In the genomic region with DNA sequence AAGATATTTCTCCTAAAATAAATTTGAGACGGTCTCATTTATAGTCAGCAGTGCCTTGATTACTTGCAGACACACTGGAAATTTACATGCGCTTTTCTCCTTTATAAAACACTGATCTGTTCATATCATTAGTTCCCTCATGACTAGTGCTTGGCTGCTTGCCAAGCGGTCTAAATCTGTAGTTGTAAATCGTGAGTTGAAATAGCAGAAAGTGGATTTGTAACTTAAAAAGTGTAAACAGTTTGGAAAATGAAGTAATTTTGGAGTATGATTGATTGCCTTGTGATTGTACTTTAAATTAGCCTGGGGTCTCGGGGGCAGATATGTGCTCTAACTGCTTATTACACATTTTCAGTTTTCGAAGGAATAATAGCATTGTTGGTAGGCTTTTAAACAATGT, we compare ENCODE assay signal across 9 cellular contexts.
DNase-seq lines count a peak whose midpoint lies in the region; ATAC-seq and TF ChIP-seq lines count a peak whose summit lies in the region.
"Had no signal": no experiment of that assay in that cellular context is flagged by ENCODE, and none has a peak within 500 bp of the region (broad histone marks: within the 10 kb centered on the region; RNA-seq: fewer than 3 reads in every experiment).

No MANE protein-coding gene starts in this region.

- H3K9ac ChIP-seq in SK-N-MC (ENCODE audit: insufficient read length) (peak overlapping the region; percentile 53), subcutaneous abdominal adipose tissue (ENCODE audit: low read length in 5 of 5) (peak overlapping the region in 3 of 5 donors; percentile 39 to 52 (median 44))
- H3K9ac ChIP-seq: parathyroid adenoma had no signal

- POLR2A ChIA-PET in activated CD4-positive, alpha-beta T cell treated with anti-CD3 and anti-CD28 coated beads for 36 hours (lab: Charles Lee) = no interaction called here

- H3K27me3 ChIP-seq in heart right ventricle (no peaks in the 10 kb centered on the region), subcutaneous abdominal adipose tissue (ENCODE audit: control insufficient read depth in 5 of 5, insufficient read depth in 4 of 5, low read length in 5 of 5) (no peaks in the 10 kb centered on the region)

- no peaks in the 10 kb centered on the region for H3K27me3 Mint-ChIP-seq in activated CD4-positive, alpha-beta T cell treated with anti-CD3 and anti-CD28 coated beads for 36 hours

- no peak for TF ChIP-seq CTCF in heart right ventricle (IDR thresholded peaks at IDR 0.05)

- H3K9me3 ChIP-seq in SK-N-MC (ENCODE audit: low read depth, low read length) (no peaks in the 10 kb centered on the region), heart right ventricle (peaks cover 0 to 10% (median 0%) of the 10 kb centered on the region in 11 donors), subcutaneous abdominal adipose tissue (ENCODE audit: control insufficient read depth in 5 of 5, low read length in 5 of 5) (no peaks in the 10 kb centered on the region)

- H3K27ac Mint-ChIP-seq in activated CD4-positive, alpha-beta T cell treated with anti-CD3 and anti-CD28 coated beads for 36 hours = peak overlapping the region; percentile 47

- DNase-seq in activated CD4-positive, alpha-beta T cell treated with anti-CD3 and anti-CD28 coated beads for 36 hours = peak; percentile 60
- DNase-seq in activated CD4-positive, alpha-beta T cell treated with anti-CD3 and anti-CD28 coated beads, Interleukin-2, amount 50 U/mL, for 48 hours = no peak
- no peak for DNase-seq in SK-N-MC (ENCODE audit: low read depth, low spot score)
- DNase-seq in heart right ventricle = peak; percentile 33 to 72
- DNase-seq in OCI-M2 (lab: John Stamatoyannopoulos, UW; ENCODE audit: unreplicated experiment) = no peak

- intact Hi-C loops in activated CD4-positive, alpha-beta T cell treated with anti-CD3 and anti-CD28 coated beads for 36 hours (cut with DNase I, micrococcal nuclease) = no loop called here
- intact Hi-C loops in heart right ventricle (cut with DNase I) = loop anchor here in 2 of 10 donors (5.0 kb wide), 1 partner anchor 72 kb away; the partner anchor contains the start of gene ARID5B (in 2 of the 2)

- H3K36me3 ChIP-seq in SK-N-MC (ENCODE audit: insufficient read depth, low read length) (no peaks in the 10 kb centered on the region), heart right ventricle (no peaks in the 10 kb centered on the region), subcutaneous abdominal adipose tissue (ENCODE audit: control insufficient read depth in 5 of 5, insufficient read depth in 5 of 5, low read length in 5 of 5) (no peaks in the 10 kb centered on the region)

- H3K9me3 Mint-ChIP-seq in activated CD4-positive, alpha-beta T cell treated with anti-CD3 and anti-CD28 coated beads for 36 hours (ENCODE audit: low read depth) = peaks cover 8% of the 10 kb centered on the region

- H3K4me3 ChIP-seq in SK-N-MC (peak overlapping the region; percentile 70), heart right ventricle (peak overlapping the region in 1 of 10 donors; percentile 1), subcutaneous abdominal adipose tissue (ENCODE audit: low read depth in 1 of 5, low read length in 5 of 5) (peak overlapping the region in 3 of 5 donors; percentile 13 to 33 (median 29))

- H3K27ac ChIP-seq in SK-N-MC (peak overlapping the region; percentile 96), heart right ventricle (peak overlapping the region in 9 of 10 donors; percentile 43 to 73 (median 59)), subcutaneous abdominal adipose tissue (ENCODE audit: low read depth, low read length) (peak overlapping the region; percentile 49)
- H3K27ac ChIP-seq: parathyroid adenoma had no signal

- H3K4me3 Mint-ChIP-seq in activated CD4-positive, alpha-beta T cell treated with anti-CD3 and anti-CD28 coated beads for 36 hours = no peak overlapping the region

- H3K4me1 ChIP-seq in heart right ventricle (peaks cover 9 to 71% (median 50%) of the 10 kb centered on the region in 9 donors), subcutaneous abdominal adipose tissue (ENCODE audit: control insufficient read depth in 5 of 5, insufficient read depth in 5 of 5, low read length in 5 of 5) (peaks cover 6 to 57% (median 51%) of the 10 kb centered on the region in 5 donors)

- H3K4me1 Mint-ChIP-seq in activated CD4-positive, alpha-beta T cell treated with anti-CD3 and anti-CD28 coated beads for 36 hours = peaks cover 69% of the 10 kb centered on the region

- WGBS in heart right ventricle, 2 donors = 17 to 18% methylated on average over 6 of the region's 6 CpGs

- no peak for ATAC-seq in activated CD4-positive, alpha-beta T cell treated with anti-CD3 and anti-CD28 coated beads for 36 hours
- ATAC-seq in heart right ventricle = peak in 6 of 8 donors; percentile 64 to 80 (median 72)
- no peak for ATAC-seq in HG02678 (IDR thresholded peaks at IDR 0.05; ENCODE audit: unreplicated experiment)
- no peak for ATAC-seq in HG03354 (IDR thresholded peaks at IDR 0.05; ENCODE audit: poor library complexity, severe bottlenecking, unreplicated experiment)

- CTCF ChIA-PET in activated CD4-positive, alpha-beta T cell treated with anti-CD3 and anti-CD28 coated beads for 36 hours (lab: Charles Lee) = interaction anchor here (1.1 to 1.9 kb wide), 2 partner anchors 12 kb away, joined by 3 to 10 read pairs; no protein-coding TSS in a partner anchor

- H3K36me3 Mint-ChIP-seq in activated CD4-positive, alpha-beta T cell treated with anti-CD3 and anti-CD28 coated beads for 36 hours (ENCODE audit: low read depth) = peaks cover 75% of the 10 kb centered on the region

Comparison
In these comparisons a context has a peak if more than half of its experiments do, and no peak if none do; other contexts are left out.
1. DNase-seq: peak in activated CD4-positive, alpha-beta T cell treated with anti-CD3 and anti-CD28 coated beads for 36 hours (single experiment) and heart right ventricle (2 of 2); none in activated CD4-positive, alpha-beta T cell treated with anti-CD3 and anti-CD28 coated beads, Interleukin-2, amount 50 U/mL, for 48 hours (0 of 2), SK-N-MC (single experiment) and OCI-M2 (single experiment).
2. ATAC-seq: peak in heart right ventricle (6 of 8); none in activated CD4-positive, alpha-beta T cell treated with anti-CD3 and anti-CD28 coated beads for 36 hours (single experiment), HG02678 (single experiment) and HG03354 (single experiment).
3. Peak in every context shown above with its lines, with median percentiles within 50 percentile points of each other: H3K27ac ChIP-seq.